ENCODE assay signal across 31 cellular contexts in the genomic region with DNA sequence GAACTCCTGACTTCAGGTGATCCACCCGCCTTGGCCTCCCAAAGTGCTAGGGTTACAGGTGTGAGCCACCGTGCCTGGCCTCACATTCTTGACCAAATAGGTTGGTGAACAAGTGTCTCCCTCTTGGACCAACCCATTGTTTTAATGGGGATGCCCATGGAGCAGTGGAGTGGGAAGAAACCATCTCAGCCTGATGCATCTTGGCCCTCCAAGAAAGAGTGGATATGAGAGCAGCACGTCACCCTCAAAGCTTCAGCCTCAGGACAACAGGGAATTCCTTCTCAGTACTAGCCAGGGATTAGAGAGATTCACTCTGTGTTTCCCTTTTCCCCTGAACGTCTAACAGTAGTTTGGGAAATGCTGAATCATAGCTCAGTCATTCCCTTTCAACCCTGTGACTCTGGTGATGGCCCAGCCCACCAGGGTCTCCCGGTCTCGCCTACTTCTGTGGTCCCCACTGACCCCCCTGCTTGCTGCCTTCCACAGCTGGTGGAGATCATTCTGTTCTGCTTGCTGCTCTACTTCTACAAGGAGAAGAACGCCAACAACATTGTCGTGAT. TPM values are rescaled to one million over a fixed set of nuclear protein-coding genes. Genes with fewer than 3 reads are reported as not detected.
"Had no signal": no experiment of that assay in that cellular context is flagged by ENCODE, and none has a peak within 500 bp of the region (broad histone marks: within the 10 kb centered on the region; RNA-seq: fewer than 3 reads in every experiment).

No MANE protein-coding gene starts in this region.

- H3K4me3 Mint-ChIP-seq: activated CD8-positive, alpha-beta memory T cell treated with anti-CD3 and anti-CD28 coated beads, Interleukin-2, amount 10 ng/mL, durations not matched to agents 7 days and 5 days; activated naive CD4-positive, alpha-beta T cell treated with anti-CD3 and anti-CD28 coated beads for 36 hours; activated naive CD8-positive, alpha-beta T cell; activated T-cell treated with anti-CD3 and anti-CD28 coated beads, Interleukin-2, amount 50 U/mL, for 24 hours; activated T-helper 1 cell treated with anti-CD3 and anti-CD28 coated beads, Interleukin-12 subunit alpha, Interleukin-12 subunit beta, Interleukin-2, Interleukin-4 antibody, amounts not matched to agents 30 ng/mL and 10 ng/mL and 1 ng/mL, durations not matched to agents 14 hours and 24 hours and 36 hours; brain; WTC11 had no signal

- H3K27me3 ChIP-seq: adrenal gland, cardiac muscle cell, MG63 had no signal

- H3K36me3 ChIP-seq: adrenal gland, SJCRH30 had no signal

- H3K4me1 Mint-ChIP-seq: activated CD8-positive, alpha-beta memory T cell treated with anti-CD3 and anti-CD28 coated beads, Interleukin-2, amount 10 ng/mL, durations not matched to agents 7 days and 5 days; brain; WTC11 had no signal

- H3K27me3 Mint-ChIP-seq: activated CD8-positive, alpha-beta memory T cell treated with anti-CD3 and anti-CD28 coated beads, Interleukin-2, amount 10 ng/mL, durations not matched to agents 7 days and 5 days; activated naive CD8-positive, alpha-beta T cell; activated T-cell treated with anti-CD3 and anti-CD28 coated beads, Interleukin-2, amount 50 U/mL, for 24 hours had no signal

- H3K27ac Mint-ChIP-seq: activated CD8-positive, alpha-beta memory T cell treated with anti-CD3 and anti-CD28 coated beads, Interleukin-2, amount 10 ng/mL, durations not matched to agents 7 days and 5 days; activated naive CD4-positive, alpha-beta T cell treated with anti-CD3 and anti-CD28 coated beads for 36 hours; activated T-cell treated with anti-CD3 and anti-CD28 coated beads, Interleukin-2, amount 50 U/mL, for 24 hours; activated T-helper 1 cell treated with anti-CD3 and anti-CD28 coated beads, Interleukin-12 subunit alpha, Interleukin-12 subunit beta, Interleukin-2, Interleukin-4 antibody, amounts not matched to agents 30 ng/mL and 10 ng/mL and 1 ng/mL, durations not matched to agents 14 hours and 24 hours and 36 hours; brain had no signal

- H3K27ac ChIP-seq: adrenal gland, cardiac muscle cell, RWPE1, SJCRH30 had no signal

- H3K9me3 Mint-ChIP-seq: activated naive CD4-positive, alpha-beta T cell treated with anti-CD3 and anti-CD28 coated beads for 36 hours; activated T-cell treated with anti-CD3 and anti-CD28 coated beads, Interleukin-2, amount 50 U/mL, for 24 hours; activated T-helper 1 cell treated with anti-CD3 and anti-CD28 coated beads, Interleukin-12 subunit alpha, Interleukin-12 subunit beta, Interleukin-2, Interleukin-4 antibody, amounts not matched to agents 30 ng/mL and 10 ng/mL and 1 ng/mL, durations not matched to agents 14 hours and 24 hours and 36 hours; brain; WTC11 had no signal

- H3K9me3 ChIP-seq: adrenal gland, MG63, SJCRH30 had no signal

- ATAC-seq: activated CD8-positive, alpha-beta memory T cell treated with anti-CD3 and anti-CD28 coated beads, Interleukin-2, amount 10 ng/mL, durations not matched to agents 7 days and 5 days; Panc1; SK-N-SH treated with all-trans-retinoic acid at 6 μM for 48 hours; WTC11 had no signal

- DNase-seq: activated CD4-positive, alpha-beta T cell treated with anti-CD3 and anti-CD28 coated beads for 48 hours; activated CD4-positive, alpha-beta T cell treated with anti-CD3 and anti-CD28 coated beads, Interleukin-2, amount 50 U/mL, for 48 hours; activated CD4-positive, CD25-positive, alpha-beta regulatory T cell treated with anti-CD3 and anti-CD28 coated beads, Interleukin-2, amount 50 U/mL, for 72 hours; activated CD8-positive, alpha-beta memory T cell treated with anti-CD3 and anti-CD28 coated beads, Interleukin-2, amount 10 ng/mL, durations not matched to agents 7 days and 5 days; activated effector memory CD4-positive, alpha-beta T cell treated with anti-CD3 and anti-CD28 coated beads, Interleukin-2, amount 50 U/mL, for 16 hours; activated naive CD4-positive, alpha-beta T cell treated with anti-CD3 and anti-CD28 coated beads for 36 hours; activated T-cell treated with anti-CD3 and anti-CD28 coated beads, Interleukin-2, amount 50 U/mL, for 24 hours; adrenal gland; aorta; MG63; MV-4-11; NCI-H1092 treated with DMSO at 0.1 percent for 48 hours; NCI-H1417 treated with DMSO at 0.1 percent for 48 hours; NCI-H1694; NCI-H2029 treated with DMSO at 0.1 percent for 48 hours; NCI-H345; NCI-H510A; NCI-H526 treated with DMSO at 0.1 percent for 48 hours; NCI-H82; OCI-M1; Right ventricle myocardium superior; SJCRH30; SW 1271 had no signal

- H3K4me3 ChIP-seq: adrenal gland, cardiac muscle cell, MG63, SJCRH30 had no signal

- H3K4me1 ChIP-seq: adrenal gland, SJCRH30 had no signal

RNA-seq across cellular contexts. Expression of a gene that starts 37.4 kb away (rescaled TPM):
- total RNA-seq: SJCRH30 had no signal

RNA-seq across cellular contexts. Expression of a gene that starts 39.4 kb away (rescaled TPM):
- total RNA-seq: SJCRH30 had no signal
